Comparison of ENCODE assay signal across 8 cellular contexts in genomic region chr1:225911207-225912130, GRCh38. TPM values are rescaled to one million over a fixed set of nuclear protein-coding genes. Genes with fewer than 3 reads are reported as not detected.
DNase-seq lines count a peak whose midpoint lies in the region; ATAC-seq and TF ChIP-seq lines count a peak whose summit lies in the region.

No MANE protein-coding gene starts in this region.

- H3K4me1 Mint-ChIP-seq in nephron progenitor cell: peaks cover 15% of the 10 kb centered on the region

- H3K4me1 ChIP-seq in esophagus squamous epithelium (peaks cover 0 to 17% (median 0%) of the 10 kb centered on the region in 3 donors), stomach smooth muscle (ENCODE audit: control insufficient read depth, insufficient read depth, low read length) (peaks cover 10% of the 10 kb centered on the region)

- H3K27ac Mint-ChIP-seq in nephron progenitor cell: no peak overlapping the region

- no peak overlapping the region for H3K27ac ChIP-seq in esophagus squamous epithelium
- no peak overlapping the region for H3K27ac ChIP-seq in stomach smooth muscle (ENCODE audit: low read length)

- 67 to 77% methylated on average over 12 to 31 of the region's 52 CpGs for WGBS in esophagus squamous epithelium, 2 donors

- peak overlapping the region; percentile 51 to 71 for H3K9ac ChIP-seq in stomach smooth muscle (ENCODE audit: low read length in 2 of 2)

- ATAC-seq in GM18867 (IDR thresholded peaks at IDR 0.05; ENCODE audit: unreplicated experiment): peak; percentile 77
- peak; percentile 42 for ATAC-seq in HG03565 (IDR thresholded peaks at IDR 0.05; ENCODE audit: unreplicated experiment)
- no peak for ATAC-seq in HG03457 (IDR thresholded peaks at IDR 0.05; ENCODE audit: unreplicated experiment)
- no peak for ATAC-seq in HG02840 (IDR thresholded peaks at IDR 0.05; ENCODE audit: low FRiP score, unreplicated experiment)

- intact Hi-C loops in esophagus squamous epithelium (cut with DNase I): no loop called here

- peaks cover 0 to 15% (median 0%) of the 10 kb centered on the region in 3 donors for H3K36me3 ChIP-seq in esophagus squamous epithelium
- H3K36me3 ChIP-seq in stomach smooth muscle (ENCODE audit: control insufficient read depth in 2 of 2, insufficient read depth in 2 of 2, low read length in 2 of 2): peaks cover 2 to 3% of the 10 kb centered on the region in 2 donors

- peaks cover 6% of the 10 kb centered on the region for H3K36me3 Mint-ChIP-seq in nephron progenitor cell (ENCODE audit: low read depth)

- DNase-seq in activated CD8-positive, alpha-beta memory T cell treated with anti-CD3 and anti-CD28 coated beads, Interleukin-2, amount 50 U/mL, for 1 hour (ENCODE audit: extremely low read depth): peak; percentile 17
- DNase-seq in esophagus squamous epithelium (lab: John Stamatoyannopoulos, UW) (no peak), nephron progenitor cell (peak; percentile 81)

- peaks cover 21% of the 10 kb centered on the region for H3K27me3 Mint-ChIP-seq in nephron progenitor cell (ENCODE audit: low read depth, poor library complexity)

- H3K9me3 ChIP-seq in esophagus squamous epithelium (no peaks in the 10 kb centered on the region), stomach smooth muscle (ENCODE audit: control insufficient read depth in 2 of 2, low read length in 2 of 2) (no peaks in the 10 kb centered on the region)

- no peak overlapping the region for H3K4me3 Mint-ChIP-seq in nephron progenitor cell

- peak; percentile 80 to 91 (median 86) for TF ChIP-seq CTCF in esophagus squamous epithelium (IDR thresholded peaks at IDR 0.05)
- peak; percentile 92 for TF ChIP-seq CTCF in nephron progenitor cell (IDR thresholded peaks at IDR 0.05)

- H3K9me3 Mint-ChIP-seq in nephron progenitor cell: no peaks in the 10 kb centered on the region

- no peak overlapping the region for H3K4me3 ChIP-seq in esophagus squamous epithelium
- H3K4me3 ChIP-seq in stomach smooth muscle (ENCODE audit: low read length in 2 of 2): peak overlapping the region in 1 of 2 donors; percentile 58

- H3K27me3 ChIP-seq in esophagus squamous epithelium (no peaks in the 10 kb centered on the region), stomach smooth muscle (ENCODE audit: control insufficient read depth in 1 of 2, insufficient read depth in 2 of 2, low read length in 2 of 2) (no peaks in the 10 kb centered on the region)

- TF ChIP-seq POLR2A in esophagus squamous epithelium (IDR thresholded peaks at IDR 0.05): no peak

RNA-seq across cellular contexts. Expression of gene PYCR2, which starts 12.6 kb away (rescaled TPM):
- total RNA-seq in esophagus squamous epithelium: 10 to 100 TPM; 23.0 to 35.1 (median 28.0) TPM

RNA-seq across cellular contexts. Expression of gene LEFTY1, which starts 22.5 kb away (rescaled TPM):
- not detected for total RNA-seq in esophagus squamous epithelium

RNA-seq across cellular contexts. Expression of gene TMEM63A, which starts 29.3 kb away (rescaled TPM):
- total RNA-seq in esophagus squamous epithelium: 10 to 100 TPM in 3 of 4 donors, 1 to 10 TPM in 1; 9.8 to 27.1 (median 18.3) TPM

RNA-seq across cellular contexts. Expression of gene LEFTY2, which starts 29.6 kb away (rescaled TPM):
- total RNA-seq in esophagus squamous epithelium: not detected

Comparison
In these comparisons a context has a peak if more than half of its experiments do, and no peak if none do; other contexts are left out.
1. ATAC-seq: peak in GM18867 (single experiment) and HG03565 (single experiment); none in HG03457 (single experiment) and HG02840 (single experiment).